In the genomic region with DNA sequence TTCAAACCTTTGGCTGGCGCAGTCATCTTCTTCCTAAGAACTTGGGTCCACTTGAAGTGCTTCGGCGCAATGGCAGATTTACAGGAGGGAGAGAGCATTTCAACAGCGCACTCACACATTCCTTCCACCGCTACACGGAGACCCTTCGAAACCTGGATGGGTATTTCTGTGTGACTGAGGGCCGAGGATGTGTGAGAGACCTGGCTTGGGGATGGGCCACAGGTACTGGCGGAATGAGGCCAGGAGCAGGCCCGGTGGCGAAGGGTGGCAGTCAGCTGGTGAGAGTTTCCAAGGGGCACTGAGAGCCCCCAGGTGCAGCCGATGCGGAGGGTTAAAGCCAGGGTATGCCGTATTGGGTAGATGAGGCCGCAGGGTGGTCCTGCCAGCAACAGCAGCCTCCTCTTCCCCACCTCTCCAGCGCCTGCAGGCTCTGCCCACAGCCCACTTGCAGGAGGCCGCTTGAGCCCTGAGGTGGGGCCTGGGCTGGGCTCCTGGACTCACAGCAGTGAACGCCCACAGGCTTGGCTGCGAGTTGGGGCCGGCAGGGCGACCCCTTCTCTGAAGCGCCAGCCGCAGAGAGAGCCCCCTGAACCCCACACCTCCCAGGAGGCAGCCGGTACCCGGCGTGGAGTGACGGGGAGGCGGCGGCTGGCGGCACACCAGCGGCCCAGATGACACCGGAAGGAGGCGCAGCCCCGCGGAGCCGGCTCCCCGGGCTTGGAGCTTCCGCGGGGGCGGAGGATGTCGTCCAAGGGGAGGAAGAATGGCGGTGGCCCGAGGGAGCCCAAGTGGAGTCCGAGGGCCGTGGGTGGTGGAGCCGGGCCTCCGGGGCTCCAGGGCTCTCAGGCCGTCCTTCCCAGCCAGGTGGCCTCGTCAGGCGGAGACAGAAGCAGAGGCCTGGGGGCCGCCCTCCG, we compare ENCODE assay signal across 9 cellular contexts.
A peak's percentile ranks its signal among the peaks of the same experiment; 100 is the strongest.
DNase-seq lines count a peak whose midpoint lies in the region; ATAC-seq and TF ChIP-seq lines count a peak whose summit lies in the region.
"Had no signal": no experiment of that assay in that cellular context is flagged by ENCODE, and none has a peak within 500 bp of the region (broad histone marks: within the 10 kb centered on the region; RNA-seq: fewer than 3 reads in every experiment).

No MANE protein-coding gene starts in this region.

- TF ChIP-seq CTCF in HFF-Myc (IDR thresholded peaks at IDR 0.05; ENCODE audit: low read depth, low read length, missing control alignments) (no peak), endodermal cell (conservative IDR thresholded peaks at IDR 0.05) (no peak), natural killer cell (IDR thresholded peaks at IDR 0.05) (no peak)

- no peak overlapping the region for H3K27ac Mint-ChIP-seq in endodermal cell
- peak overlapping the region in 1 of 2 donors; percentile 45 for H3K27ac Mint-ChIP-seq in natural killer cell
- H3K27ac Mint-ChIP-seq: activated CD4-positive, alpha-beta memory T cell treated with anti-CD3 and anti-CD28 coated beads for 36 hours had no signal

- DNase-seq in AG08395 (ENCODE audit: low spot score) (peak; percentile 66), HFF-Myc (ENCODE audit: extremely low read depth, low read depth) (no peak), endodermal cell (peak; percentile 59), natural killer cell (peak; percentile 30), medulla oblongata (ENCODE audit: extremely low spot score) (no peak), T-helper 9 cell (no peak), hippocampal formation (lab: John Stamatoyannopoulos, UW) (no peak)

- H3K4me1 Mint-ChIP-seq in endodermal cell = peaks cover 21% of the 10 kb centered on the region
- peaks cover 0 to 14% of the 10 kb centered on the region in 2 donors for H3K4me1 Mint-ChIP-seq in natural killer cell

- WGBS in endodermal cell (ENCODE audit: insufficient coverage in 1 of 2, insufficient read length in 1 of 2), 2 experiments = 69 to 94% methylated on average over 20 to 52 of the region's 52 CpGs

- H3K27me3 Mint-ChIP-seq in endodermal cell (ENCODE audit: insufficient read depth) (no peaks in the 10 kb centered on the region), natural killer cell (ENCODE audit: low read depth in 2 of 2) (no peaks in the 10 kb centered on the region)
- H3K27me3 Mint-ChIP-seq: activated CD4-positive, alpha-beta memory T cell treated with anti-CD3 and anti-CD28 coated beads for 36 hours had no signal

- peak overlapping the region; percentile 35 for H3K4me3 Mint-ChIP-seq in endodermal cell
- peak overlapping the region; percentile 28 for H3K4me3 Mint-ChIP-seq in natural killer cell
- H3K4me3 Mint-ChIP-seq: activated CD4-positive, alpha-beta memory T cell treated with anti-CD3 and anti-CD28 coated beads for 36 hours had no signal

- H3K36me3 Mint-ChIP-seq in endodermal cell (ENCODE audit: low read depth) (peaks cover 15% of the 10 kb centered on the region), natural killer cell (no peaks in the 10 kb centered on the region)

- no peaks in the 10 kb centered on the region for H3K4me1 ChIP-seq in endodermal cell (ENCODE audit: control insufficient read depth, insufficient read depth, low read length)

- H3K9ac ChIP-seq in endodermal cell (ENCODE audit: extremely low read depth, low read length, poor library complexity, severe bottlenecking) = no peak overlapping the region

- H3K9me3 ChIP-seq in endodermal cell (ENCODE audit: control insufficient read depth, low read length) = no peaks in the 10 kb centered on the region

- no peaks in the 10 kb centered on the region for H3K9me3 Mint-ChIP-seq in endodermal cell
- no peaks in the 10 kb centered on the region for H3K9me3 Mint-ChIP-seq in natural killer cell
- H3K9me3 Mint-ChIP-seq: activated CD4-positive, alpha-beta memory T cell treated with anti-CD3 and anti-CD28 coated beads for 36 hours had no signal

- H3K27ac ChIP-seq in endodermal cell (ENCODE audit: low read depth, low read length) = no peak overlapping the region

- no peaks in the 10 kb centered on the region for H3K27me3 ChIP-seq in endodermal cell (ENCODE audit: control insufficient read depth, insufficient read depth, low read length, poor library complexity, severe bottlenecking)

- H3K36me3 ChIP-seq in endodermal cell (ENCODE audit: control insufficient read depth, insufficient read depth, low read length) = no peaks in the 10 kb centered on the region

- ATAC-seq in natural killer cell = peak; percentile 8 to 51 (median 48)
- ATAC-seq in HG03460 (IDR thresholded peaks at IDR 0.05; ENCODE audit: unreplicated experiment) = no peak

- peak overlapping the region; percentile 11; the same call in 1 of the 2 replicates for H3K4me3 ChIP-seq in HFF-Myc (replicated peaks; ENCODE audit: low read depth, low read length)
- H3K4me3 ChIP-seq in endodermal cell (ENCODE audit: low read length) = no peak overlapping the region

- intact Hi-C loops in natural killer cell (cut with micrococcal nuclease) = loop anchor here (5.0 kb wide), 1 partner anchor 316 kb away; no protein-coding TSS in a partner anchor

Comparison
In these comparisons a context has a peak if more than half of its experiments do, and no peak if none do; other contexts are left out.
1. DNase-seq: peak in AG08395 (single experiment), endodermal cell (single experiment) and natural killer cell (single experiment); none in HFF-Myc (single experiment), medulla oblongata (single experiment), T-helper 9 cell (single experiment) and hippocampal formation (0 of 2).